8 cellular contexts compared by ENCODE assay signal in the genomic region with DNA sequence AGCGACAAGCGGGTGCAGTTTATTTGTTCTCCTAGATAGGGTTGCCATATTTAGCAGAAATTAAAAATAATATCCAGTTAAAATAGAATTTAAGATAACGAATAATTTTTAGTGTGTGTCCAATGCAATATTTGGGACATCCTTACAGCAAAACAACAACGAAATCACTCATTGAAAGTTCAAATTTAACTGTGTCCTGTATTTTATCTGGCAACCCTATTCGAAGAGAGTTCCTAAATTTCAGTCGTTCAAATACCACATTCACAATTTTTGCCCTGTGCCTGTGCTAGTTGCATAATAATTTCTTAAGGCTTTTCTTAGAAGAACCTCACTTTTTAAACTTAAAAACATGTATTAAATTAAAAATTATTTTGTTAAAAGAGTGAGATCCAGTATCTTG. TPM values are rescaled to one million over a fixed set of nuclear protein-coding genes. Genes with fewer than 3 reads are reported as not detected.
DNase-seq lines count a peak whose midpoint lies in the region; ATAC-seq, FAIRE-seq and TF ChIP-seq lines count a peak whose summit lies in the region.

No MANE protein-coding gene starts in this region.

- H3K9me3 ChIP-seq in SK-N-SH = no peaks in the 10 kb centered on the region
- peaks cover 3% of the 10 kb centered on the region for H3K9me3 ChIP-seq in adipocyte (ENCODE audit: control insufficient read depth, low read length)
- no peaks in the 10 kb centered on the region for H3K9me3 ChIP-seq in kidney (ENCODE audit: control insufficient read depth in 1 of 2, low read length in 2 of 2)
- H3K9me3 ChIP-seq in subcutaneous abdominal adipose tissue (ENCODE audit: control insufficient read depth in 5 of 5, low read length in 5 of 5) = no peaks in the 10 kb centered on the region

- H3K9ac ChIP-seq in SK-N-SH = peak overlapping the region; percentile 98
- H3K9ac ChIP-seq in adipocyte (ENCODE audit: low read length) = peak overlapping the region; percentile 88
- H3K9ac ChIP-seq in kidney (ENCODE audit: low read length in 2 of 2) = peak overlapping the region; percentile 83 to 87
- H3K9ac ChIP-seq in subcutaneous abdominal adipose tissue (ENCODE audit: low read length in 5 of 5) = peak overlapping the region; percentile 59 to 96 (median 91)

- no peak for TF ChIP-seq EP300 in SK-N-SH (IDR thresholded peaks at IDR 0.05; ENCODE audit: borderline replicate concordance in 1 of 2, low read depth in 1 of 2, low read length in 1 of 2)

- CTCF ChIA-PET in SK-N-SH (lab: Yijun Ruan, JAX) = no interaction called here

- H3K27me3 ChIP-seq in SK-N-SH (ENCODE audit: insufficient read depth) = no peaks in the 10 kb centered on the region
- H3K27me3 ChIP-seq in adipocyte (replicated peaks; ENCODE audit: control insufficient read depth, insufficient read depth, low read length) = peaks cover 4% of the 10 kb centered on the region
- no peaks in the 10 kb centered on the region for H3K27me3 ChIP-seq in subcutaneous abdominal adipose tissue (ENCODE audit: control insufficient read depth in 5 of 5, insufficient read depth in 4 of 5, low read length in 5 of 5)

- no peak overlapping the region for H2AFZ ChIP-seq in SK-N-SH (ENCODE audit: low read depth)

- peaks cover 17 to 18% of the 10 kb centered on the region in 2 experiments; a peak in 3 of 4 replicates for H3K4me1 ChIP-seq in SK-N-SH (ENCODE audit: control insufficient read depth in 1 of 2, insufficient read depth in 2 of 2, low read depth in 1 of 2, low read length in 1 of 2)
- H3K4me1 ChIP-seq in adipocyte (ENCODE audit: control insufficient read depth, insufficient read depth, low read length) = peaks cover 33% of the 10 kb centered on the region
- peaks cover 0 to 9% of the 10 kb centered on the region in 2 donors for H3K4me1 ChIP-seq in kidney (ENCODE audit: control insufficient read depth in 1 of 2, insufficient read depth in 1 of 2, low read depth in 1 of 2, low read length in 2 of 2)
- H3K4me1 ChIP-seq in subcutaneous abdominal adipose tissue (ENCODE audit: control insufficient read depth in 5 of 5, insufficient read depth in 5 of 5, low read length in 5 of 5) = peaks cover 0 to 30% (median 25%) of the 10 kb centered on the region in 5 donors

- H3K79me2 ChIP-seq in SK-N-SH (ENCODE audit: insufficient read depth) = peaks cover 53% of the 10 kb centered on the region

- H3K27ac ChIP-seq in SK-N-SH (ENCODE audit: low read depth in 2 of 2, low read length in 1 of 2) (peak overlapping the region; percentile 88 to 94), kidney (ENCODE audit: low read depth in 2 of 2, low read length in 2 of 2) (peak overlapping the region; percentile 88 to 95), subcutaneous abdominal adipose tissue (ENCODE audit: low read depth, low read length) (peak overlapping the region; percentile 93)

- H3K4me3 ChIP-seq in SK-N-SH (ENCODE audit: low read depth in 2 of 2, low read length in 1 of 2) (peak overlapping the region; percentile 76 to 87), adipocyte (ENCODE audit: low read length) (peak overlapping the region; percentile 82), kidney (ENCODE audit: low read length in 2 of 2) (peak overlapping the region; percentile 83 to 89), subcutaneous abdominal adipose tissue (ENCODE audit: low read depth in 1 of 5, low read length in 5 of 5) (peak overlapping the region; percentile 84 to 89 (median 87))

- no peak for TF ChIP-seq RAD21 in SK-N-SH (IDR thresholded peaks at IDR 0.05; ENCODE audit: low read length)

- intact Hi-C loops in kidney (cut with DNase I) = no loop called here

- POLR2A ChIA-PET in SK-N-SH (lab: Yijun Ruan, JAX) = interaction anchor here (0.6 to 1.8 kb wide), 7 partner anchors 10 to 251 kb away, joined by 3 to 7 read pairs (median 4); partner anchors contain the start of genes MOB1A and STAMBP

- peak overlapping the region; percentile 77 for H3K4me2 ChIP-seq in SK-N-SH

- H3F3A ChIP-seq in SK-N-SH (replicated peaks; ENCODE audit: insufficient read depth) = peaks cover 11% of the 10 kb centered on the region

- WGBS in SK-N-SH (ENCODE audit: low lambda C conversion rate) = under 1% methylated on average over 6 of the region's 6 CpGs

- peaks cover 40% of the 10 kb centered on the region for H4K20me1 ChIP-seq in SK-N-SH (ENCODE audit: insufficient read depth)

- H3K36me3 ChIP-seq in SK-N-SH (replicated peaks in 1 of 2; ENCODE audit: control insufficient read depth in 1 of 2, insufficient read depth in 2 of 2, low read length in 1 of 2) (peaks cover 3 to 10% of the 10 kb centered on the region in 2 experiments), adipocyte (ENCODE audit: control insufficient read depth, insufficient read depth, low read length, severe bottlenecking) (peaks cover 2% of the 10 kb centered on the region), kidney (ENCODE audit: control insufficient read depth in 1 of 2, insufficient read depth in 2 of 2, low read length in 2 of 2) (peaks cover 0 to under 1% of the 10 kb centered on the region in 2 donors), subcutaneous abdominal adipose tissue (ENCODE audit: control insufficient read depth in 5 of 5, insufficient read depth in 5 of 5, low read length in 5 of 5) (peaks cover 0 to 2% (median under 1%) of the 10 kb centered on the region in 5 donors)

- ATAC-seq in SK-N-SH treated with all-trans-retinoic acid at 6 μM for 48 hours = no peak

- DNase-seq in SK-N-SH (no peak), adipocyte (ENCODE audit: low read depth) (no peak), kidney (no peak), HuH-7 (ENCODE audit: low spot score) (no peak), MV-4-11 (lab: John Stamatoyannopoulos, UW) (no peak), foreskin melanocyte (no peak)

- no peaks in the 10 kb centered on the region for H3K9me2 ChIP-seq in SK-N-SH

- TF ChIP-seq CTCF in SK-N-SH (IDR thresholded peaks at IDR 0.05) (no peak), kidney (IDR thresholded peaks at IDR 0.05; ENCODE audit: borderline replicate concordance, extremely low read depth, insufficient read depth) (no peak)

- FAIRE-seq in kidney (lab: Jason Lieb, UNC) = no peak

TF ChIP-seq in SK-N-SH, 30 proteins besides CTCF, POLR2A, EP300 and RAD21:
- no peak for TF ChIP-seq NRF1 (IDR thresholded peaks at IDR 0.05; ENCODE audit: low read depth, low read length)
- 0 out of 2 replicates have a peak, but pooled peaks have one; percentile 4 for TF ChIP-seq SIN3A (IDR thresholded peaks at IDR 0.05; ENCODE audit: borderline replicate concordance, low read depth, low read length)

TF ChIP-seq in SK-N-SH treated with all-trans-retinoic acid at 6 μM for 48 hours, 23 proteins besides CTCF, POLR2A, EP300 and RAD21 (continues in another document):
- TF ChIP-seq, protein P1, sequence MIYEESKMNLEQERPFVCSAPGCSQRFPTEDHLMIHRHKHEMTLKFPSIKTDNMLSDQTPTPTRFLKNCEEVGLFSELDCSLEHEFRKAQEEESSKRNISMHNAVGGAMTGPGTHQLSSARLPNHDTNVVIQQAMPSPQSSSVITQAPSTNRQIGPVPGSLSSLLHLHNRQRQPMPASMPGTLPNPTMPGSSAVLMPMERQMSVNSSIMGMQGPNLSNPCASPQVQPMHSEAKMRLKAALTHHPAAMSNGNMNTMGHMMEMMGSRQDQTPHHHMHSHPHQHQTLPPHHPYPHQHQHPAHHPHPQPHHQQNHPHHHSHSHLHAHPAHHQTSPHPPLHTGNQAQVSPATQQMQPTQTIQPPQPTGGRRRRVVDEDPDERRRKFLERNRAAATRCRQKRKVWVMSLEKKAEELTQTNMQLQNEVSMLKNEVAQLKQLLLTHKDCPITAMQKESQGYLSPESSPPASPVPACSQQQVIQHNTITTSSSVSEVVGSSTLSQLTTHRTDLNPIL (CRISPR knock-in tag; IDR thresholded peaks at IDR 0.05; ENCODE audit: low read depth) = no peak
- TF ChIP-seq, protein P2, sequence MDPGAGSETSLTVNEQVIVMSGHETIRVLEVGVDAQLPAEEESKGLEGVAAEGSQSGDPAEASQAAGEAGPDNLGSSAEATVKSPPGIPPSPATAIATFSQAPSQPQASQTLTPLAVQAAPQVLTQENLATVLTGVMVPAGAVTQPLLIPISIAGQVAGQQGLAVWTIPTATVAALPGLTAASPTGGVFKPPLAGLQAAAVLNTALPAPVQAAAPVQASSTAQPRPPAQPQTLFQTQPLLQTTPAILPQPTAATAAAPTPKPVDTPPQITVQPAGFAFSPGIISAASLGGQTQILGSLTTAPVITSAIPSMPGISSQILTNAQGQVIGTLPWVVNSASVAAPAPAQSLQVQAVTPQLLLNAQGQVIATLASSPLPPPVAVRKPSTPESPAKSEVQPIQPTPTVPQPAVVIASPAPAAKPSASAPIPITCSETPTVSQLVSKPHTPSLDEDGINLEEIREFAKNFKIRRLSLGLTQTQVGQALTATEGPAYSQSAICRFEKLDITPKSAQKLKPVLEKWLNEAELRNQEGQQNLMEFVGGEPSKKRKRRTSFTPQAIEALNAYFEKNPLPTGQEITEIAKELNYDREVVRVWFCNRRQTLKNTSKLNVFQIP (CRISPR knock-in tag; IDR thresholded peaks at IDR 0.05; ENCODE audit: borderline replicate concordance, low read depth) = no peak

RNA-seq across cellular contexts. Expression of gene DGUOK, which starts 0.7 kb away (rescaled TPM):
- polyA plus RNA-seq in SK-N-SH (2012; rRNA removed) = 122 and 130 TPM in 2 replicates
- 128 and 130 TPM in 2 replicates for polyA plus RNA-seq in SK-N-SH (2012; cell fraction: cytosol; rRNA removed)
- polyA plus RNA-seq in SK-N-SH (2012; cell fraction: nucleus; rRNA removed) = 56.8 and 62.7 TPM in 2 replicates
- total RNA-seq in kidney = 44.4 TPM
- 86.2 TPM for polyA plus RNA-seq in kidney (ENCODE audit: insufficient read depth, low read depth, low replicate concordance)

RNA-seq across cellular contexts. Expression of gene ACTG2, which starts 34.5 kb away (rescaled TPM):
- polyA plus RNA-seq in SK-N-SH (2012; rRNA removed) (0.10 and 0.25 TPM in 2 replicates), kidney (ENCODE audit: insufficient read depth, low read depth, low replicate concordance) (6.6 TPM)
- 0.09 and 0.17 TPM in 2 replicates for polyA plus RNA-seq in SK-N-SH (2012; cell fraction: cytosol; rRNA removed)
- polyA plus RNA-seq in SK-N-SH (2012; cell fraction: nucleus; rRNA removed) = 0.18 and 0.26 TPM in 2 replicates
- total RNA-seq in kidney = 13.7 TPM

RNA-seq across cellular contexts. Expression of gene TET3, which starts 57.4 kb away (rescaled TPM):
- polyA plus RNA-seq in SK-N-SH (2012; rRNA removed) (1.6 TPM in 2 replicates), kidney (ENCODE audit: insufficient read depth, low read depth, low replicate concordance) (0.52 TPM)
- 1.5 and 1.6 TPM in 2 replicates for polyA plus RNA-seq in SK-N-SH (2012; cell fraction: cytosol; rRNA removed)
- 7.2 and 8.0 TPM in 2 replicates for polyA plus RNA-seq in SK-N-SH (2012; cell fraction: nucleus; rRNA removed)
- 13.1 TPM for total RNA-seq in kidney
